7 cellular contexts compared by ENCODE assay signal in the genomic region with DNA sequence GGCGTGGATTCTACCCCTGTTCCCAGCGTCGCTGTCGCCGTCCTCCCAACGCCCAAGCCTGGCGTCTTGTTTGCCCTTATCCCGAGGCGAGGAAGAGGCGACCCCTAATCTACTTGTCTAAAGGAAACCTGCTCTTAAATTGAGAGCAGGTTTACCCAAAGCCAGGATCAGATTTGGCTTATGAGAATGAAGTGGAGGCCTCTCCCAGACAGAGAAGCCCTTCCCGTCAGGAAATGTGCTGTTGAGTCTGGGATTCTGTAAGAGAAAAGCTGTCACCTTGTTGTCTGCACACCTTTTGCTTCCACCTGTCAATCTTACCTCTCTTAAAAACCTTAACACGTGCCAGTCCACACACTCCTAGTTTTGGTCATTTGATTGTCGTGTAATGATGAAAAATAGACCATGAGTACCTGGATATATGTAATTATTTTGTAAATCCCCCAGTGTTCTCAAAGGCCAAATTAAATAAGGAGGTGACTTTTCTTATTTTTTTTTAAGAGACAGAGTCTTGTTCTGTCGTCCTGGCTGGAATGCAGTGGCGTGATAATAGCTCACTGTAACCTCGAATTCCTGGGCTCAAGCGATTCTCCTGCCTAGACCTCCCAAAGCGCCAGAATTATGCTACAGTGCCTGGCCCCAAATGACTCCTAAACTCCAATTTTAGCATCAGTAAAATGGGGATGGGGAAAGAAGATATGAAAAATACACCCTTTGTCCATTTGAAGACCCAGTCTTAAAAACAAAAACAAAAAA. TPM values are rescaled to one million over a fixed set of nuclear protein-coding genes. Genes with fewer than 3 reads are reported as not detected.
DNase-seq lines count a peak whose midpoint lies in the region; ATAC-seq, FAIRE-seq and TF ChIP-seq lines count a peak whose summit lies in the region.

No MANE protein-coding gene starts in this region.

- H3K27ac ChIP-seq in HCT116 (ENCODE audit: low read depth, low read length) (no peak overlapping the region), gastroesophageal sphincter (peak overlapping the region; percentile 70 to 97 (median 95)), skin epidermis (peak overlapping the region; percentile 91 to 100 (median 98))

- no peaks in the 10 kb centered on the region for H3K9me2 ChIP-seq in HCT116 (ENCODE audit: insufficient read depth)

- no peaks in the 10 kb centered on the region for H3K9me3 Mint-ChIP-seq in T-cell

- no peak for TF ChIP-seq CTCF in HCT116 (IDR thresholded peaks at IDR 0.05 in 2 of 3, conservative IDR thresholded peaks at IDR 0.05 in 1 of 3; ENCODE audit: borderline replicate concordance in 1 of 3, insufficient read depth in 1 of 3, low read depth in 2 of 3, low read length in 2 of 3)
- no peak for TF ChIP-seq CTCF in gastroesophageal sphincter (IDR thresholded peaks at IDR 0.05)

- CTCF ChIA-PET in HCT116 (lab: Charles Lee) (no interaction called here), T-cell (lab: Charles Lee) (interaction anchor here in 1 of 2 donors (2.2 kb wide), 1 partner anchor 73 kb away, joined by 5 read pairs; no protein-coding TSS in a partner anchor)

- H3K4me3 ChIP-seq in HCT116 (replicated peaks in 1 of 2; ENCODE audit: low read depth in 1 of 2, low read length in 2 of 2) (peak overlapping the region; percentile 60 to 82), gastroesophageal sphincter (peak overlapping the region; percentile 74 to 89), skin epidermis (peak overlapping the region; percentile 55 to 97 (median 85))

- H3K4me1 Mint-ChIP-seq in T-cell = peaks cover 78 to 82% (median 79%) of the 10 kb centered on the region in 3 donors

- H3K4me1 ChIP-seq in HCT116 (ENCODE audit: control insufficient read depth in 1 of 2, insufficient read depth in 2 of 2, low read length in 2 of 2) (peaks cover 9 to 21% of the 10 kb centered on the region in 2 experiments; a peak in 3 of 4 replicates), gastroesophageal sphincter (peaks cover 16 to 43% (median 18%) of the 10 kb centered on the region in 3 donors)

- intact Hi-C loops in HCT116 (cut with micrococcal nuclease) = loop anchor here (2.0 to 10.0 kb wide), 2 partner anchors 72 to 202 kb away; partner anchors contain the start of genes LDHA and TSG101

- WGBS in gastroesophageal sphincter (ENCODE audit: low coverage in 1 of 2), 2 donors = 4 to 22% methylated on average over 3 to 8 of the region's 18 CpGs

- no peaks in the 10 kb centered on the region for H3K27me3 ChIP-seq in HCT116 (ENCODE audit: insufficient read depth, low read length)
- H3K27me3 ChIP-seq in gastroesophageal sphincter = no peaks in the 10 kb centered on the region

- H2AFZ ChIP-seq in HCT116 (ENCODE audit: low read depth, low read length, poor library complexity, severe bottlenecking) = no peak overlapping the region

- H3K27me3 Mint-ChIP-seq in T-cell = no peaks in the 10 kb centered on the region

- POLR2A ChIA-PET in HCT116 (lab: Charles Lee) = interaction anchor here (1.3 to 3.8 kb wide), 2 partner anchors 49 to 73 kb away, joined by 3 to 12 read pairs; no protein-coding TSS in a partner anchor
- POLR2A ChIA-PET in T-cell (lab: Charles Lee) = interaction anchor here (0.6 to 3.6 kb wide), 5 partner anchors 9 to 379 kb away, joined by 3 to 53 read pairs (median 5); partner anchors contain the start of gene LDHA (in 2 of the 2)

- H3K27ac Mint-ChIP-seq in T-cell = peak overlapping the region; percentile 100

- FAIRE-seq in RCC 7860 (lab: Jason Lieb, UNC) = no peak

- no peak for ATAC-seq in HCT116
- ATAC-seq in T-cell (replicated peaks in 1 of 4) = no peak
- ATAC-seq in gastroesophageal sphincter = no peak
- ATAC-seq in HG03457 (IDR thresholded peaks at IDR 0.05; ENCODE audit: unreplicated experiment) = no peak

- peaks cover 34% of the 10 kb centered on the region for H3K36me3 Mint-ChIP-seq in T-cell

- TF ChIP-seq EP300 in gastroesophageal sphincter (IDR thresholded peaks at IDR 0.05) = no peak

- H3K9me3 ChIP-seq in HCT116 (ENCODE audit: control insufficient read depth in 1 of 2, insufficient read depth in 1 of 2, low read depth in 1 of 2, low read length in 2 of 2) = no peaks in the 10 kb centered on the region
- H3K9me3 ChIP-seq in gastroesophageal sphincter = no peaks in the 10 kb centered on the region

- peaks cover 6 to 7% of the 10 kb centered on the region in 2 experiments; a peak in 1 of 4 replicates for H3K36me3 ChIP-seq in HCT116 (ENCODE audit: control insufficient read depth in 1 of 2, insufficient read depth in 2 of 2, low read length in 2 of 2)
- H3K36me3 ChIP-seq in gastroesophageal sphincter = peaks cover 0 to 22% of the 10 kb centered on the region in 2 donors

- no peaks in the 10 kb centered on the region for H4K20me1 ChIP-seq in HCT116 (ENCODE audit: insufficient read depth)

- H3K79me2 ChIP-seq in HCT116 (ENCODE audit: insufficient read depth, low read length) = peaks cover 93% of the 10 kb centered on the region

- no peak for TF ChIP-seq RAD21 in HCT116 (IDR thresholded peaks at IDR 0.05; ENCODE audit: low read depth)

- peak overlapping the region; percentile 86 for H3K4me2 ChIP-seq in HCT116 (ENCODE audit: low read length)

- peak overlapping the region; percentile 85 for H3K9ac ChIP-seq in HCT116 (ENCODE audit: low read length)

- TF ChIP-seq POLR2A in HCT116 (IDR thresholded peaks at IDR 0.05; ENCODE audit: borderline replicate concordance, extremely low read depth, insufficient read depth, insufficient read length) = no peak
- TF ChIP-seq POLR2A in gastroesophageal sphincter (IDR thresholded peaks at IDR 0.05) = no peak

- no peak for DNase-seq in HCT116 (ENCODE audit: low read depth, low spot score)
- DNase-seq in T-cell = peak in 1 of 34 experiments; percentile 2
- no peak for DNase-seq in GOT3 (lab: John Stamatoyannopoulos, UW)
- no peak for DNase-seq in RCC 7860 (ENCODE audit: low spot score)

- RAD21 ChIA-PET in HCT116 (lab: Charles Lee; ENCODE audit: low non-redundant PET in 1 of 2, low total read pairs in 2 of 2, uncharacterized antibody in 2 of 2, unreplicated experiment in 2 of 2) = no interaction called here

- peak overlapping the region; percentile 97 to 99 (median 98) for H3K4me3 Mint-ChIP-seq in T-cell

- TSS peak; percentile 54 for BruUV-seq in HCT116 (replicated peaks; lab: Mats Ljungman, UMichigan)

TF ChIP-seq in HCT116, 20 proteins besides CTCF, POLR2A, EP300 and RAD21:
- TF ChIP-seq EZH2 (IDR thresholded peaks at IDR 0.05) (no peak), ZFX (IDR thresholded peaks at IDR 0.05) (no peak), ELF1 (IDR thresholded peaks at IDR 0.05; ENCODE audit: borderline replicate concordance, low read depth) (no peak), SP1 (IDR thresholded peaks at IDR 0.05; ENCODE audit: low read depth) (no peak), FOSL1 (IDR thresholded peaks at IDR 0.05; ENCODE audit: low read depth) (no peak), POLR2AphosphoS5 (IDR thresholded peaks at IDR 0.05; ENCODE audit: low read depth, low read length) (no peak), YY1 (IDR thresholded peaks at IDR 0.05; ENCODE audit: extremely low read depth, insufficient replicate concordance, low read depth, low read length) (no peak)
- TF ChIP-seq, protein P1, sequence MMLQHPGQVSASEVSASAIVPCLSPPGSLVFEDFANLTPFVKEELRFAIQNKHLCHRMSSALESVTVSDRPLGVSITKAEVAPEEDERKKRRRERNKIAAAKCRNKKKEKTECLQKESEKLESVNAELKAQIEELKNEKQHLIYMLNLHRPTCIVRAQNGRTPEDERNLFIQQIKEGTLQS (IDR thresholded peaks at IDR 0.05) = no peak

RNA-seq across cellular contexts. Expression of gene GTF2H1, which starts 0.6 kb away (rescaled TPM):
- total RNA-seq in HCT116 (2021; ENCODE audit: unreplicated experiment) (37.3 TPM), T-cell (10 to 100 TPM; 25.9 to 44.8 (median 37.5) TPM), gastroesophageal sphincter (10 to 100 TPM; 47.3 to 61.8 (median 57.4) TPM)
- 17.1 and 19.7 TPM in 2 replicates for polyA plus RNA-seq in HCT116 (2012)

RNA-seq across cellular contexts. Expression of gene HPS5, which starts 1.1 kb away (rescaled TPM):
- total RNA-seq in HCT116 (2021; ENCODE audit: unreplicated experiment) (19.6 TPM), T-cell (10 to 100 TPM; 12.9 to 17.9 (median 14.3) TPM), gastroesophageal sphincter (10 to 100 TPM; 13.5 to 37.3 (median 20.2) TPM)
- polyA plus RNA-seq in HCT116 (2012) = 6.0 and 9.3 TPM in 2 replicates

RNA-seq across cellular contexts. Expression of gene SAA1, which starts 56.9 kb away (rescaled TPM):
- total RNA-seq in HCT116 (2021; ENCODE audit: unreplicated experiment) (8.6 TPM), T-cell (10 to 100 TPM in 1 of 5 donors, 1 to 10 TPM in 2, not detected in 2; 7.6 to 12.9 (median 9.4) TPM), gastroesophageal sphincter (10 to 100 TPM in 2 of 4 donors, 1 to 10 TPM in 1, not detected in 1; 3.6 to 71.7 (median 32.3) TPM)
- polyA plus RNA-seq in HCT116 (2012) = not detected in 2 replicates
